1 cellular context compared by ENCODE assay signal in the genomic region with DNA sequence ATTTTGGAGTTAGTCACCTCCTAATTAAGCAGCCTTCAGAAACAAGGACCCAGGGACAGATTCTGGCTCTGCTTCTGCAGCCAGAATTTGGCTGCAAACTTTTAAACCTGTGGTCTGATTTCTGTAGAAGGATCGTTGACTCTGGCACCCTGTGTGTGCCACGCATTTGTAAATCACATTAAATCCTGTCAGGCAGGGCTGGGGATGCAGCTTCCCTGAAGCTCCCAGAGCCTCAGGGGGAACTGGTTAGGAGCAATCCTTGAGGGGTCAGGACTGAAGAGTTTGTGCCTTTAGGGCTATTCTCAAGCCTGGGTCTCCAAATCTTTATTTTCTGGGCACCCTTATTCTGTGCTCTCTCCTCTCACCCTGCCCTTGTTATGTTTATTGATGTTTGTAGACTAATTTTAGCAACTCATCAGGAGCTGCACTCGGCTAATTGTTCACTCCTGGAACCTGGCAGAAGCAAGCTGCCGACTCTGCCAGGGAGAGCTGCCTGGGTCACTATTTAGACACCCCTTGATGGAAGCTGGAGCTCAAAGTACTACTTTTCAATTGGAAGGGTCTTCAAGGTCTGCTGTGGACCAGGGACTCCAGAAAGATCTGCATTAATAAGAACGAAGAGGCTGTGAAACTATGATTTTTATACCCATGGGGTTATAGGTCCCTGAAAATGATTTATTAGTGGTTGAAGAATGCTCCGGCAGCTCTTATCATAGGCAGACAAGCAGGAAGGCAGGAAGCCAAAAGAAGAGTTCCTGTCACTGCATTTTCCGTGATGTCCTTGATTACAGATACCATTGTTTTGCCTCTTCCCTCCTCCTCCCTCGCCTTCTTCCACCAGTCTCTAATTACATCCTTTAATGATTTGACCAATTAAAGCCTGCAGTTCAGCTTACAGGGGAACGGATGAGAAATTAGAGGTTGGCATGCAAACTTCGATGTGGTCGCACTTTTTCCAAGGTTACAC.
A peak's percentile ranks its signal among the peaks of the same experiment; 100 is the strongest.
TF ChIP-seq lines count a peak whose summit lies in the region.

No MANE protein-coding gene starts in this region.

TF ChIP-seq in K562, 482 proteins besides CTCF, POLR2A, EP300 and RAD21 (continued from another document):
- TF ChIP-seq CHD7 (IDR thresholded peaks at IDR 0.05; ENCODE audit: low read depth, low read length), result no peak
- TF ChIP-seq THAP7 (CRISPR knock-in tag; IDR thresholded peaks at IDR 0.05), result no peak
- peak; percentile 48; the same call in 1 of the 2 replicates for TF ChIP-seq ETV1 (tag; conservative IDR thresholded peaks at IDR 0.05; ENCODE audit: low read depth)
- TF ChIP-seq EWSR1 (IDR thresholded peaks at IDR 0.05; ENCODE audit: borderline replicate concordance, low read depth, partially characterized antibody), result no peak
- peak; percentile 91 for TF ChIP-seq ZFP1 (CRISPR knock-in tag; IDR thresholded peaks at IDR 0.05)
- no peak for TF ChIP-seq CBFB (CRISPR knock-in tag; IDR thresholded peaks at IDR 0.05)
- TF ChIP-seq BACH1 (tag; IDR thresholded peaks at IDR 0.05), result no peak
- TF ChIP-seq, protein P1, sequence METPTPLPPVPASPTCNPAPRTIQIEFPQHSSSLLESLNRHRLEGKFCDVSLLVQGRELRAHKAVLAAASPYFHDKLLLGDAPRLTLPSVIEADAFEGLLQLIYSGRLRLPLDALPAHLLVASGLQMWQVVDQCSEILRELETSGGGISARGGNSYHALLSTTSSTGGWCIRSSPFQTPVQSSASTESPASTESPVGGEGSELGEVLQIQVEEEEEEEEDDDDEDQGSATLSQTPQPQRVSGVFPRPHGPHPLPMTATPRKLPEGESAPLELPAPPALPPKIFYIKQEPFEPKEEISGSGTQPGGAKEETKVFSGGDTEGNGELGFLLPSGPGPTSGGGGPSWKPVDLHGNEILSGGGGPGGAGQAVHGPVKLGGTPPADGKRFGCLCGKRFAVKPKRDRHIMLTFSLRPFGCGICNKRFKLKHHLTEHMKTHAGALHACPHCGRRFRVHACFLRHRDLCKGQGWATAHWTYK (CRISPR knock-in tag; IDR thresholded peaks at IDR 0.05), result no peak
- no peak for TF ChIP-seq HBP1 (CRISPR knock-in tag; IDR thresholded peaks at IDR 0.05)
- no peak for TF ChIP-seq HLTF (IDR thresholded peaks at IDR 0.05)
- no peak for TF ChIP-seq HDAC3 (IDR thresholded peaks at IDR 0.05; ENCODE audit: borderline replicate concordance, partially characterized antibody)
- TF ChIP-seq, protein P2, sequence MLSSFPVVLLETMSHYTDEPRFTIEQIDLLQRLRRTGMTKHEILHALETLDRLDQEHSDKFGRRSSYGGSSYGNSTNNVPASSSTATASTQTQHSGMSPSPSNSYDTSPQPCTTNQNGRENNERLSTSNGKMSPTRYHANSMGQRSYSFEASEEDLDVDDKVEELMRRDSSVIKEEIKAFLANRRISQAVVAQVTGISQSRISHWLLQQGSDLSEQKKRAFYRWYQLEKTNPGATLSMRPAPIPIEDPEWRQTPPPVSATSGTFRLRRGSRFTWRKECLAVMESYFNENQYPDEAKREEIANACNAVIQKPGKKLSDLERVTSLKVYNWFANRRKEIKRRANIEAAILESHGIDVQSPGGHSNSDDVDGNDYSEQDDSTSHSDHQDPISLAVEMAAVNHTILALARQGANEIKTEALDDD (IDR thresholded peaks at IDR 0.05), result no peak
- TF ChIP-seq ZNF584 (CRISPR knock-in tag; IDR thresholded peaks at IDR 0.05; ENCODE audit: low read depth), result no peak
- TF ChIP-seq SMAD4 (CRISPR knock-in tag; conservative IDR thresholded peaks at IDR 0.05), result 0 out of 2 replicates have a peak, but pooled peaks have one; percentile 30
- TF ChIP-seq CBX8 (IDR thresholded peaks at IDR 0.05; ENCODE audit: borderline replicate concordance, extremely low read depth, low read depth, low read length, poor library complexity, severe bottlenecking), result no peak
- TF ChIP-seq, protein P3, sequence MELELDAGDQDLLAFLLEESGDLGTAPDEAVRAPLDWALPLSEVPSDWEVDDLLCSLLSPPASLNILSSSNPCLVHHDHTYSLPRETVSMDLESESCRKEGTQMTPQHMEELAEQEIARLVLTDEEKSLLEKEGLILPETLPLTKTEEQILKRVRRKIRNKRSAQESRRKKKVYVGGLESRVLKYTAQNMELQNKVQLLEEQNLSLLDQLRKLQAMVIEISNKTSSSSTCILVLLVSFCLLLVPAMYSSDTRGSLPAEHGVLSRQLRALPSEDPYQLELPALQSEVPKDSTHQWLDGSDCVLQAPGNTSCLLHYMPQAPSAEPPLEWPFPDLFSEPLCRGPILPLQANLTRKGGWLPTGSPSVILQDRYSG (tag; conservative IDR thresholded peaks at IDR 0.05; ENCODE audit: low read depth), result no peak
- 0 out of 2 replicates have a peak, but pooled peaks have one; percentile 25 for TF ChIP-seq SOX6 (IDR thresholded peaks at IDR 0.05)
- TF ChIP-seq ZSCAN29 (IDR thresholded peaks at IDR 0.05), result no peak
- TF ChIP-seq ETS1 (conservative IDR thresholded peaks at IDR 0.05; ENCODE audit: control insufficient read depth, low read depth, low read length), result no peak
- no peak for TF ChIP-seq TCF7L2 (IDR thresholded peaks at IDR 0.05; ENCODE audit: low read depth, low read length)
- TF ChIP-seq RNF2 (IDR thresholded peaks at IDR 0.05), result no peak
- no peak for TF ChIP-seq RBM25 (IDR thresholded peaks at IDR 0.05; ENCODE audit: low read depth, low read length, severe bottlenecking)
- TF ChIP-seq KLF13 (tag; IDR thresholded peaks at IDR 0.05; ENCODE audit: borderline replicate concordance, low read depth), result no peak
- TF ChIP-seq E2F6 (IDR thresholded peaks at IDR 0.05; ENCODE audit: borderline replicate concordance in 1 of 2, extremely low read depth in 1 of 2, insufficient read depth in 1 of 2, insufficient read length in 1 of 2, low read depth in 1 of 2, low read length in 1 of 2, poor library complexity in 1 of 2, severe bottlenecking in 1 of 2), result no peak
- TF ChIP-seq, protein P4, sequence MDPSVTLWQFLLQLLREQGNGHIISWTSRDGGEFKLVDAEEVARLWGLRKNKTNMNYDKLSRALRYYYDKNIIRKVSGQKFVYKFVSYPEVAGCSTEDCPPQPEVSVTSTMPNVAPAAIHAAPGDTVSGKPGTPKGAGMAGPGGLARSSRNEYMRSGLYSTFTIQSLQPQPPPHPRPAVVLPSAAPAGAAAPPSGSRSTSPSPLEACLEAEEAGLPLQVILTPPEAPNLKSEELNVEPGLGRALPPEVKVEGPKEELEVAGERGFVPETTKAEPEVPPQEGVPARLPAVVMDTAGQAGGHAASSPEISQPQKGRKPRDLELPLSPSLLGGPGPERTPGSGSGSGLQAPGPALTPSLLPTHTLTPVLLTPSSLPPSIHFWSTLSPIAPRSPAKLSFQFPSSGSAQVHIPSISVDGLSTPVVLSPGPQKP (CRISPR knock-in tag; IDR thresholded peaks at IDR 0.05), result no peak
- TF ChIP-seq SP1 (CRISPR knock-in tag; IDR thresholded peaks at IDR 0.05), result no peak
